ENCODE assay signal across 1 cellular context in the genomic region with DNA sequence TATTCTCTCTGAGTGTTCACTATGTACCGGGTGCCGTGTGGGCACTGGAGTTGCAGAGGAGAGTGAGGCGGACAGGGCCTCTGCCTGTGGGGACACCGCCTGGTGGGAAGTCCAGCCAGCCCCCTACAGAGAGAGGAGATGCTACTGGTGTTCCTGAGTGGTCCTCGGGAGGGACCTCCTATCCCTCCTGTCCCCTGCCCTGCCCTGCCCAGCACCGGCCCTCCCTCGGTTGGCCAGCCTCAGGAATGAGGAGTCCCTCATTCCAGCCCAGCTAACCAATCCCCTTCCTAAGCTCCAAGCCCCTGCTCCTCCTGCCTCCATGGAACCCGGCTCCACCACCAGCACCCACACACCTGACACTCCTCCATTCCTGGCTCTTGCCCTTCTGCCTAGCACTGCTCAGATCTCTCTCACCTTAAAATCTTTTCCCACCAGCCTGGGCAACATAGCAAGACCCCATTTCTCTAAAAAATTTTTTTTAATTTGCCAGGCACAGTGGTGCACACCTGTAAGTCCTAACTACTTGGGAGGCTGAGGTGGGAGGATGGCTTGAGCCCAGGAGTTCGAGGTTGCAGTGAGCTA.
TF ChIP-seq lines count a peak whose summit lies in the region.

No MANE protein-coding gene starts in this region.

TF ChIP-seq in WTC11, 78 proteins besides CTCF, POLR2A, EP300 and RAD21 (continued from another document):
- TF ChIP-seq, protein P1, sequence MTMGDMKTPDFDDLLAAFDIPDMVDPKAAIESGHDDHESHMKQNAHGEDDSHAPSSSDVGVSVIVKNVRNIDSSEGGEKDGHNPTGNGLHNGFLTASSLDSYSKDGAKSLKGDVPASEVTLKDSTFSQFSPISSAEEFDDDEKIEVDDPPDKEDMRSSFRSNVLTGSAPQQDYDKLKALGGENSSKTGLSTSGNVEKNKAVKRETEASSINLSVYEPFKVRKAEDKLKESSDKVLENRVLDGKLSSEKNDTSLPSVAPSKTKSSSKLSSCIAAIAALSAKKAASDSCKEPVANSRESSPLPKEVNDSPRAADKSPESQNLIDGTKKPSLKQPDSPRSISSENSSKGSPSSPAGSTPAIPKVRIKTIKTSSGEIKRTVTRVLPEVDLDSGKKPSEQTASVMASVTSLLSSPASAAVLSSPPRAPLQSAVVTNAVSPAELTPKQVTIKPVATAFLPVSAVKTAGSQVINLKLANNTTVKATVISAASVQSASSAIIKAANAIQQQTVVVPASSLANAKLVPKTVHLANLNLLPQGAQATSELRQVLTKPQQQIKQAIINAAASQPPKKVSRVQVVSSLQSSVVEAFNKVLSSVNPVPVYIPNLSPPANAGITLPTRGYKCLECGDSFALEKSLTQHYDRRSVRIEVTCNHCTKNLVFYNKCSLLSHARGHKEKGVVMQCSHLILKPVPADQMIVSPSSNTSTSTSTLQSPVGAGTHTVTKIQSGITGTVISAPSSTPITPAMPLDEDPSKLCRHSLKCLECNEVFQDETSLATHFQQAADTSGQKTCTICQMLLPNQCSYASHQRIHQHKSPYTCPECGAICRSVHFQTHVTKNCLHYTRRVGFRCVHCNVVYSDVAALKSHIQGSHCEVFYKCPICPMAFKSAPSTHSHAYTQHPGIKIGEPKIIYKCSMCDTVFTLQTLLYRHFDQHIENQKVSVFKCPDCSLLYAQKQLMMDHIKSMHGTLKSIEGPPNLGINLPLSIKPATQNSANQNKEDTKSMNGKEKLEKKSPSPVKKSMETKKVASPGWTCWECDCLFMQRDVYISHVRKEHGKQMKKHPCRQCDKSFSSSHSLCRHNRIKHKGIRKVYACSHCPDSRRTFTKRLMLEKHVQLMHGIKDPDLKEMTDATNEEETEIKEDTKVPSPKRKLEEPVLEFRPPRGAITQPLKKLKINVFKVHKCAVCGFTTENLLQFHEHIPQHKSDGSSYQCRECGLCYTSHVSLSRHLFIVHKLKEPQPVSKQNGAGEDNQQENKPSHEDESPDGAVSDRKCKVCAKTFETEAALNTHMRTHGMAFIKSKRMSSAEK (CRISPR knock-in tag; IDR thresholded peaks at IDR 0.05; ENCODE audit: borderline replicate concordance), result no peak
- no peak for TF ChIP-seq JAZF1 (CRISPR knock-in tag; IDR thresholded peaks at IDR 0.05)
- no peak for TF ChIP-seq OVOL2 (CRISPR knock-in tag; IDR thresholded peaks at IDR 0.05; ENCODE audit: borderline replicate concordance)
- TF ChIP-seq ZNF121 (CRISPR knock-in tag; IDR thresholded peaks at IDR 0.05), result peak; percentile 87; the same call in 1 of the 2 replicates
- no peak for TF ChIP-seq ZNF138 (CRISPR knock-in tag; conservative IDR thresholded peaks at IDR 0.05)
- no peak for TF ChIP-seq ZBTB21 (CRISPR knock-in tag; IDR thresholded peaks at IDR 0.05; ENCODE audit: borderline replicate concordance)
